In the genomic region with DNA sequence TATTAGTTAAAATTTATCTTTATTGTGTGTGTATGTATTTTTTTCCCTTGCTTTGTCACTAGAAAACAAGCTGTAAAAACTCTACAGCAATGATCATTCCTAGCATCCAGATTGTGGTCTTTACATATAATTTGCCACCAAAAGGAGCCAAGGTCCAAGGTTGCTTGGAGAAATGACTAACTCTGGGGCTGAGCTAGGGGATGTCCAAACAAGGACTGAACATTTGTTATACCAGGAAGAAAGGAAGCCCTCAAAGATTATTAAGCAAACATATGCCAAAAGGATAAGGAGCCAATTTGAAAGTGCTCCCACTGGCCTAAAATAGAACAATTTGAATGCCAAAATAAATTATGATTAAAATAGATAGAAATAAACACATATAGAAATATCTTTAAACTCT, we compare ENCODE assay signal across 22 cellular contexts.
"Had no signal": no experiment of that assay in that cellular context is flagged by ENCODE, and none has a peak within 500 bp of the region (broad histone marks: within the 10 kb centered on the region; RNA-seq: fewer than 3 reads in every experiment).

No MANE protein-coding gene starts in this region.

- H3K27me3 ChIP-seq: body of pancreas, colonic mucosa, dorsolateral prefrontal cortex, esophagus muscularis mucosa, tibial artery had no signal

- ATAC-seq: body of pancreas; natural killer cell; stimulated activated naive CD8-positive, alpha-beta T cell treated with anti-CD3 and anti-CD28 coated beads, Interleukin-15, Interleukin-2, amounts not matched to agents 100 U/mL and 50 U/mL, for 24 hours had no signal

- H3K36me3 ChIP-seq: colonic mucosa, esophagus muscularis mucosa, left ventricle myocardium inferior, tibial artery had no signal

- H3K27ac ChIP-seq: body of pancreas, colonic mucosa, esophagus muscularis mucosa, tibial artery had no signal

- H3K9me3 Mint-ChIP-seq: activated T-cell treated with anti-CD3 and anti-CD28 coated beads, Interleukin-2, amount 50 U/mL, for 24 hours; activated T-helper 2 cell treated with anti-CD3 and anti-CD28 coated beads, Interferon-gamma antibody, Interleukin-2, Interleukin-4, amounts not matched to agents 10 μg/mL and 5 μg/mL and 100 μg/mL, durations not matched to agents 14 hours and 24 hours and 36 hours; mesothelial cell of epicardium had no signal

- H3K4me1 Mint-ChIP-seq: activated naive CD8-positive, alpha-beta T cell treated with anti-CD3 and anti-CD28 coated beads for 36 hours; immature natural killer cell; natural killer cell had no signal

- H3K27me3 Mint-ChIP-seq: activated naive CD8-positive, alpha-beta T cell treated with anti-CD3 and anti-CD28 coated beads for 36 hours; activated T-cell treated with anti-CD3 and anti-CD28 coated beads, Interleukin-2, amount 50 U/mL, for 24 hours; progenitor cell of endocrine pancreas had no signal

- H3K4me3 ChIP-seq: body of pancreas, colonic mucosa, dorsolateral prefrontal cortex, esophagus muscularis mucosa, left ventricle myocardium inferior, tibial artery had no signal

- DNase-seq: activated CD4-positive, alpha-beta T cell treated with anti-CD3 and anti-CD28 coated beads for 1 hour; activated naive CD4-positive, alpha-beta T cell; activated naive CD8-positive, alpha-beta T cell treated with anti-CD3 and anti-CD28 coated beads for 36 hours; activated T-cell treated with anti-CD3 and anti-CD28 coated beads, Interleukin-2, amount 50 U/mL, for 24 hours; body of pancreas; colonic mucosa; foreskin melanocyte; immature natural killer cell; kidney glomerular epithelial cell; left ventricle myocardium inferior; mammary epithelial cell; natural killer cell; retina; stimulated activated CD4-positive, alpha-beta T cell treated with anti-CD3 and anti-CD28 coated beads, Interleukin-4, amount 100 ng/mL, for 24 hours; stimulated activated naive CD8-positive, alpha-beta T cell treated with anti-CD3 and anti-CD28 coated beads, Interleukin-15, Interleukin-2, amounts not matched to agents 100 U/mL and 50 U/mL, for 24 hours; T-helper 9 cell; tibial artery had no signal

- H3K27ac Mint-ChIP-seq: activated naive CD8-positive, alpha-beta T cell treated with anti-CD3 and anti-CD28 coated beads for 36 hours; activated T-cell treated with anti-CD3 and anti-CD28 coated beads, Interleukin-2, amount 50 U/mL, for 24 hours; activated T-helper 2 cell treated with anti-CD3 and anti-CD28 coated beads, Interferon-gamma antibody, Interleukin-2, Interleukin-4, amounts not matched to agents 10 μg/mL and 5 μg/mL and 100 μg/mL, durations not matched to agents 14 hours and 24 hours and 36 hours; immature natural killer cell; mesothelial cell of epicardium; natural killer cell; progenitor cell of endocrine pancreas had no signal

- H3K4me1 ChIP-seq: body of pancreas, colonic mucosa had no signal

- H3K9me3 ChIP-seq: body of pancreas, colonic mucosa, esophagus muscularis mucosa, tibial artery had no signal

- H3K4me3 Mint-ChIP-seq: activated naive CD8-positive, alpha-beta T cell treated with anti-CD3 and anti-CD28 coated beads for 36 hours; activated T-cell treated with anti-CD3 and anti-CD28 coated beads, Interleukin-2, amount 50 U/mL, for 24 hours; immature natural killer cell; mesothelial cell of epicardium; natural killer cell had no signal

- H3K36me3 Mint-ChIP-seq: activated naive CD8-positive, alpha-beta T cell treated with anti-CD3 and anti-CD28 coated beads for 36 hours; immature natural killer cell; mesothelial cell of epicardium; natural killer cell had no signal
